21 cellular contexts compared by ENCODE assay signal in genomic region chr1:172898866-172899265, GRCh38.
DNase-seq lines count a peak whose midpoint lies in the region; ATAC-seq and TF ChIP-seq lines count a peak whose summit lies in the region.
"Had no signal": no experiment of that assay in that cellular context is flagged by ENCODE, and none has a peak within 500 bp of the region (broad histone marks: within the 10 kb centered on the region; RNA-seq: fewer than 3 reads in every experiment).

No MANE protein-coding gene starts in this region.

- H3K27me3 ChIP-seq in CD8-positive, alpha-beta T cell (ENCODE audit: insufficient read depth, low read length), result no peaks in the 10 kb centered on the region
- no peaks in the 10 kb centered on the region for H3K27me3 ChIP-seq in brain microvascular endothelial cell (replicated peaks)
- H3K27me3 ChIP-seq: BE2C, body of pancreas, gastroesophageal sphincter had no signal

- no peaks in the 10 kb centered on the region for H3K27me3 Mint-ChIP-seq in CD8-positive, alpha-beta T cell (ENCODE audit: low read depth)
- H3K27me3 Mint-ChIP-seq in HFFc6 (ENCODE audit: insufficient read depth), result no peaks in the 10 kb centered on the region; the same call in 1 of the 2 replicates

- H3K27ac Mint-ChIP-seq in CD8-positive, alpha-beta T cell, result peak overlapping the region; percentile 56
- H3K27ac Mint-ChIP-seq in HFFc6, result peak overlapping the region; percentile 79

- no peaks in the 10 kb centered on the region for H3K9me3 Mint-ChIP-seq in CD8-positive, alpha-beta T cell
- no peaks in the 10 kb centered on the region for H3K9me3 Mint-ChIP-seq in HFFc6

- no peak overlapping the region for H3K4me3 ChIP-seq in CD8-positive, alpha-beta T cell (ENCODE audit: low read depth, low read length)
- H3K4me3 ChIP-seq in brain microvascular endothelial cell (ENCODE audit: low read depth, low read length), result no peak overlapping the region
- H3K4me3 ChIP-seq: body of pancreas, gastroesophageal sphincter, GM12878 had no signal

- H3K4me1 ChIP-seq in CD8-positive, alpha-beta T cell (ENCODE audit: insufficient read depth, low read length), result peaks cover 32% of the 10 kb centered on the region
- H3K4me1 ChIP-seq: BE2C, body of pancreas had no signal

- no peak for ATAC-seq in CD8-positive, alpha-beta T cell
- ATAC-seq in HG03097 (IDR thresholded peaks at IDR 0.05; ENCODE audit: low FRiP score, unreplicated experiment), result no peak
- ATAC-seq: body of pancreas, gastroesophageal sphincter, GM12878, Right ventricle myocardium inferior had no signal

- H3K36me3 ChIP-seq in CD8-positive, alpha-beta T cell (ENCODE audit: insufficient read depth, low read length), result no peaks in the 10 kb centered on the region
- no peaks in the 10 kb centered on the region for H3K36me3 ChIP-seq in brain microvascular endothelial cell (replicated peaks)
- H3K36me3 ChIP-seq: BE2C, gastroesophageal sphincter had no signal

- H3K27ac ChIP-seq in CD8-positive, alpha-beta T cell (ENCODE audit: low read depth, low read length), result no peak overlapping the region
- H3K27ac ChIP-seq in brain microvascular endothelial cell, result peak overlapping the region; percentile 95
- H3K27ac ChIP-seq: body of pancreas, gastroesophageal sphincter, VCaP had no signal

- H3K4me3 Mint-ChIP-seq in CD8-positive, alpha-beta T cell, result no peak overlapping the region
- H3K4me3 Mint-ChIP-seq in HFFc6, result peak overlapping the region; percentile 20

- intact Hi-C loops in CD8-positive, alpha-beta T cell (cut with DNase I, micrococcal nuclease), result loop anchor here in 1 of 2 experiments (1.0 to 5.0 kb wide), 2 partner anchors 8 to 37 kb away; no protein-coding TSS in a partner anchor

- H3K36me3 Mint-ChIP-seq in CD8-positive, alpha-beta T cell, result no peaks in the 10 kb centered on the region
- peaks cover 13% of the 10 kb centered on the region for H3K36me3 Mint-ChIP-seq in HFFc6 (ENCODE audit: low read depth)

- in situ Hi-C loops in brain microvascular endothelial cell (cut with HindIII; ENCODE audit: low pct_ligation_motif_present, low sequenced_read_pairs), result no loop called here

- DNase-seq in CD8-positive, alpha-beta T cell, result no peak
- DNase-seq in HFFc6 (no peak), brain microvascular endothelial cell (peak; percentile 95), non-pigmented ciliary epithelial cell (ENCODE audit: low read depth) (peak; percentile 88), NCI-H1105 treated with DMSO at 0.1 percent for 48 hours (lab: John Stamatoyannopoulos, UW) (no peak), AG08396 (ENCODE audit: low spot score) (no peak)
- DNase-seq: activated CD4-positive, alpha-beta T cell treated with anti-CD3 and anti-CD28 coated beads, Interleukin-2, amount 50 U/mL, for 4 hours; activated naive CD4-positive, alpha-beta T cell treated with anti-CD3 and anti-CD28 coated beads, Interleukin-2, amount 50 U/mL, for 16 hours; activated T-cell treated with anti-CD3 and anti-CD28 coated beads for 4 hours; BE2C; body of pancreas; dermis blood vessel endothelial cell; NCI-H1417 treated with DMSO at 0.1 percent for 48 hours; NCI-H526 treated with DMSO at 0.1 percent for 48 hours; retina; stimulated activated CD4-positive, alpha-beta T cell treated with anti-CD3 and anti-CD28 coated beads, Interleukin-12 subunit alpha, Interleukin-12 subunit beta, amount 100 ng/mL, for 4 hours had no signal

- POLR2A ChIA-PET in CD8-positive, alpha-beta T cell (lab: Charles Lee), result interaction anchor here (1.1 kb wide), 2 partner anchors 10 to 73 kb away, joined by 4 read pairs; no protein-coding TSS in a partner anchor

- TF ChIP-seq CTCF in CD8-positive, alpha-beta T cell (IDR thresholded peaks at IDR 0.05), result no peak
- TF ChIP-seq CTCF in HFFc6 (IDR thresholded peaks at IDR 0.05) (no peak), brain microvascular endothelial cell (IDR thresholded peaks at IDR 0.05; ENCODE audit: low read depth, low read length, missing control alignments) (no peak)

- H3K9me3 ChIP-seq in CD8-positive, alpha-beta T cell (ENCODE audit: low read length), result no peaks in the 10 kb centered on the region
- H3K9me3 ChIP-seq: BE2C, body of pancreas, gastroesophageal sphincter had no signal

- peaks cover 49% of the 10 kb centered on the region for H3K4me1 Mint-ChIP-seq in CD8-positive, alpha-beta T cell (ENCODE audit: low read depth)
- H3K4me1 Mint-ChIP-seq in HFFc6 (ENCODE audit: low read depth), result peaks cover 99% of the 10 kb centered on the region

- CTCF ChIA-PET in CD8-positive, alpha-beta T cell (lab: Charles Lee), result interaction anchor here (1.0 kb wide), 1 partner anchor 303 kb away, joined by 3 read pairs; no protein-coding TSS in a partner anchor

Comparison
In these comparisons a context has a peak if more than half of its experiments do, and no peak if none do; other contexts are left out.
1. DNase-seq: peak in brain microvascular endothelial cell (single experiment) and non-pigmented ciliary epithelial cell (single experiment); none in CD8-positive, alpha-beta T cell (0 of 7), HFFc6 (single experiment), NCI-H1105 treated with DMSO at 0.1 percent for 48 hours (single experiment) and AG08396 (single experiment).